19 cellular contexts compared by ENCODE assay signal in the genomic region with DNA sequence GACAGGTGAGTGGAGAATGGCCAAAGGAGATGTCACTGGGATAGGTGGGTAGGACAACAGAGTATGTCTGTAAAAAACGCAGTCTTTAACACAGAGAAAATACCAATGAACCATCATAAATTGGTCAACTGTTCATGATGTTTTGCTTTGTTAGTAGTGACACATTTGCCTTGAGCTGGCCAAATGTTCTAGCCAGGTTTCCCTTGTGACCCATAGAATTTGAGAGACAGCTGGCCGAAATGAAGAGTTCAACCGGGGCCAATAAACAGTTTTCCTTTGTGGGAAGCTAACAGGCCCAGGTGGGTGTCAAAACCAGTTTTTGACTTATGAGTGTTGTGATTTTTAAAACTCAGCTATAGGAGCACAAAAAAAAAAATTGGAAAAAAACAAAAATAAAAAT.
A peak's percentile ranks its signal among the peaks of the same experiment; 100 is the strongest.
DNase-seq lines count a peak whose midpoint lies in the region; ATAC-seq and TF ChIP-seq lines count a peak whose summit lies in the region.
"Had no signal": no experiment of that assay in that cellular context is flagged by ENCODE, and none has a peak within 500 bp of the region (broad histone marks: within the 10 kb centered on the region; RNA-seq: fewer than 3 reads in every experiment).

No MANE protein-coding gene starts in this region.

- no peak overlapping the region for H3K4me3 ChIP-seq in heart right ventricle
- no peak overlapping the region for H3K4me3 ChIP-seq in osteoblast (ENCODE audit: insufficient read depth, low read length)
- H3K4me3 ChIP-seq: PC-9, SK-N-MC had no signal

- H3K4me1 ChIP-seq in heart right ventricle = peaks cover 5 to 50% (median 27%) of the 10 kb centered on the region in 9 donors
- peaks cover 9% of the 10 kb centered on the region for H3K4me1 ChIP-seq in osteoblast (ENCODE audit: insufficient read depth, low read length)

- 42 to 52% methylated on average over 3 of the region's 3 CpGs for WGBS in heart right ventricle, 2 donors

- H3K36me3 ChIP-seq in heart right ventricle = peaks cover 0 to 82% (median 23%) of the 10 kb centered on the region in 9 donors
- H3K36me3 ChIP-seq in osteoblast (ENCODE audit: insufficient read depth, low read length) = peaks cover 53% of the 10 kb centered on the region

- intact Hi-C loops in Right ventricle myocardium inferior (cut with DNase I) = loop anchor here (1.0 to 2.0 kb wide), 3 partner anchors 32 to 61 kb away; no protein-coding TSS in a partner anchor
- intact Hi-C loops in left cardiac atrium (cut with DNase I) = loop anchor here (2.0 to 5.0 kb wide), 4 partner anchors 60 to 186 kb away; a partner anchor contains a TSS
- intact Hi-C loops in heart right ventricle (cut with DNase I) = loop anchor here in 8 of 10 donors (1.0 to 10.0 kb wide), 9 partner anchors 39 to 186 kb away; a partner anchor contains a TSS

- peaks cover 5% of the 10 kb centered on the region for H4K20me1 ChIP-seq in osteoblast (ENCODE audit: insufficient read depth, low read length)

- H3K36me3 Mint-ChIP-seq in effector memory CD8-positive, alpha-beta T cell (ENCODE audit: insufficient read depth) = peaks cover 40% of the 10 kb centered on the region

- H3K4me1 Mint-ChIP-seq in effector memory CD8-positive, alpha-beta T cell (ENCODE audit: low read depth in 2 of 2) = no peaks in the 10 kb centered on the region
- H3K4me1 Mint-ChIP-seq: CD14-positive monocyte had no signal

- H3K27me3 Mint-ChIP-seq in effector memory CD8-positive, alpha-beta T cell = no peaks in the 10 kb centered on the region

- H3K4me2 ChIP-seq in osteoblast (ENCODE audit: insufficient read depth, low read length) = no peak overlapping the region
- H3K4me2 ChIP-seq: PC-9 had no signal

- DNase-seq in Right ventricle myocardium inferior (ENCODE audit: missing footprints) = no peak
- DNase-seq in left cardiac atrium = no peak
- DNase-seq in heart right ventricle = no peak
- DNase-seq in osteoblast (ENCODE audit: insufficient read length, low spot score, missing footprints) = no peak
- no peak for DNase-seq in AG08396 (ENCODE audit: low spot score)
- no peak for DNase-seq in OCI-M1 (lab: John Stamatoyannopoulos, UW)
- DNase-seq in effector memory CD8-positive, alpha-beta T cell = no peak
- DNase-seq: activated CD4-positive, alpha-beta T cell treated with anti-CD3 and anti-CD28 coated beads for 4 hours; activated CD8-positive, alpha-beta memory T cell treated with anti-CD3 and anti-CD28 coated beads, Interleukin-2, amount 50 U/mL, for 4 hours; activated gamma-delta T cell; aorta; DMS79; H7; PC-9; stimulated activated CD4-positive, alpha-beta T cell treated with anti-CD3 and anti-CD28 coated beads, Interleukin-4, amount 100 ng/mL, for 24 hours; stimulated activated CD8-positive, alpha-beta memory T cell treated with anti-CD3 and anti-CD28 coated beads, Interleukin-4, amount 100 ng/mL, for 48 hours had no signal

- no peaks in the 10 kb centered on the region for H3K9me3 Mint-ChIP-seq in effector memory CD8-positive, alpha-beta T cell
- H3K9me3 Mint-ChIP-seq: CD14-positive monocyte had no signal

- no peak overlapping the region for H3K4me3 Mint-ChIP-seq in effector memory CD8-positive, alpha-beta T cell
- H3K4me3 Mint-ChIP-seq: CD14-positive monocyte had no signal

- H2AFZ ChIP-seq in osteoblast (ENCODE audit: low read length) = no peak overlapping the region
- H2AFZ ChIP-seq: PC-9 had no signal

- no peak for TF ChIP-seq CTCF in heart right ventricle (IDR thresholded peaks at IDR 0.05)
- TF ChIP-seq CTCF in osteoblast (IDR thresholded peaks at IDR 0.05; ENCODE audit: extremely low read depth, low read depth, low read length) = no peak

- H3K27ac Mint-ChIP-seq in effector memory CD8-positive, alpha-beta T cell = no peak overlapping the region

- H3K9me3 ChIP-seq in heart right ventricle = no peaks in the 10 kb centered on the region
- H3K9me3 ChIP-seq in osteoblast (ENCODE audit: low read depth, low read length) = no peaks in the 10 kb centered on the region

- ATAC-seq in Right ventricle myocardium inferior (peak; percentile 50), left cardiac atrium (no peak), heart right ventricle (peak in 6 of 8 donors; percentile 12 to 62 (median 39)), GM19455 (IDR thresholded peaks at IDR 0.05; ENCODE audit: unreplicated experiment) (no peak)
- ATAC-seq in effector memory CD8-positive, alpha-beta T cell (replicated peaks) = no peak

- H3K79me2 ChIP-seq in osteoblast (ENCODE audit: insufficient read depth, low read length) = peaks cover 5% of the 10 kb centered on the region

- no peaks in the 10 kb centered on the region for H3K27me3 ChIP-seq in heart right ventricle
- no peaks in the 10 kb centered on the region for H3K27me3 ChIP-seq in osteoblast (ENCODE audit: insufficient read depth, low read length)

- peak overlapping the region; percentile 34 to 84 (median 68) for H3K27ac ChIP-seq in heart right ventricle
- peak overlapping the region; percentile 54 for H3K27ac ChIP-seq in osteoblast (ENCODE audit: low read depth, low read length)
- H3K27ac ChIP-seq: PC-9, SK-N-MC had no signal

Comparison
In these comparisons a context has a peak if more than half of its experiments do, and no peak if none do; other contexts are left out.
1. ATAC-seq: peak in Right ventricle myocardium inferior (single experiment) and heart right ventricle (6 of 8); none in left cardiac atrium (0 of 2), GM19455 (single experiment) and effector memory CD8-positive, alpha-beta T cell (single experiment).